In the genomic region with DNA sequence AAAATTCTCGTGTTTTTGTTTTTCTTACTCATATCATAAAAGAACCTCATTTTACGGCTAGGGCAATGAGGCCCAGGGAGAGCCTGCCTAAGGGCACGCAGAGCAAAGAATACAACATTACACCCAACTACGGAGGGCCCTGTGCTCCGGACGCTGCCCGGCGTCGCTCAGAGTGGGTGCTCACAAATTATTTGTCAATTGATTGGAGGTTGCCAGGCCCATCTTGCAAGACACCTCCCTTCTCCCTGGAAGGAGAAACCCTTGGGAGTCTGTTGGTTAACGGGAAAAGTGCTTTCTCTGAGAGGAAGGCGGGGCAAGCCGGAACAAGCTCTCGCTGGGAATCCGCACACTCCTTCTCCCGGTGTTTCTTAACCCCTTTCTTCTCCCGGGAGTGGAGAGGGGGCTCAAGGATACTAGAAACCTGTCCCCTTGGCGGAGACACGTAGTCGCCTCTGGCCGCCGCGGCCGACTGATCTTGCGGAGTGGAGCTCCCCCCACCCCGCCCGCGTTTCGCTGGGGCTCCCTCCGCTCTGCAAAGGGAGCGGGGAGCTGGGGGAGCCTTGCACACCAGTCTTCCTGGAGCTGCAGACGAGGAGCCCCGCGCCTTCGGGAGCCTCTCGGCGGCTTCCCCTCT, we compare ENCODE assay signal across 11 cellular contexts.
DNase-seq lines count a peak whose midpoint lies in the region; ATAC-seq and TF ChIP-seq lines count a peak whose summit lies in the region.
"Had no signal": no experiment of that assay in that cellular context is flagged by ENCODE, and none has a peak within 500 bp of the region (broad histone marks: within the 10 kb centered on the region; RNA-seq: fewer than 3 reads in every experiment).

No MANE protein-coding gene starts in this region.

- H2AFZ ChIP-seq in SK-N-SH (ENCODE audit: low read depth) = no peak overlapping the region

- H3K4me1 ChIP-seq in SK-N-SH (ENCODE audit: control insufficient read depth in 1 of 2, insufficient read depth in 2 of 2, low read depth in 1 of 2, low read length in 1 of 2) (peaks cover 0 to 12% of the 10 kb centered on the region in 2 experiments; a peak in 1 of 4 replicates), upper lobe of left lung (peaks cover 4 to 22% (median 8%) of the 10 kb centered on the region in 4 donors)

- H3K9me2 ChIP-seq in SK-N-SH = no peaks in the 10 kb centered on the region

- no peak overlapping the region for H3K27ac Mint-ChIP-seq in nephron progenitor cell
- H3K27ac Mint-ChIP-seq: activated T-helper 1 cell treated with anti-CD3 and anti-CD28 coated beads, Interleukin-12 subunit alpha, Interleukin-12 subunit beta, Interleukin-2, Interleukin-4 antibody, amounts not matched to agents 30 ng/mL and 10 ng/mL and 1 ng/mL, durations not matched to agents 14 hours and 24 hours and 36 hours had no signal

- WGBS in SK-N-SH (ENCODE audit: low lambda C conversion rate) = 4% methylated on average over 23 of the region's 36 CpGs
- 8% methylated on average over 15 to 30 of the region's 36 CpGs for WGBS in upper lobe of left lung, 2 donors

- H4K20me1 ChIP-seq in SK-N-SH (ENCODE audit: insufficient read depth) = no peaks in the 10 kb centered on the region

- H3K27ac ChIP-seq in SK-N-SH (ENCODE audit: low read depth in 2 of 2, low read length in 1 of 2) (no peak overlapping the region), upper lobe of left lung (no peak overlapping the region)
- H3K27ac ChIP-seq: HL-60 had no signal

- TF ChIP-seq RAD21 in SK-N-SH (IDR thresholded peaks at IDR 0.05; ENCODE audit: low read length) = no peak

- H3F3A ChIP-seq in SK-N-SH (replicated peaks; ENCODE audit: insufficient read depth) = no peaks in the 10 kb centered on the region

- H3K79me2 ChIP-seq in SK-N-SH (ENCODE audit: insufficient read depth) = no peaks in the 10 kb centered on the region

- POLR2A ChIA-PET in SK-N-SH (lab: Yijun Ruan, JAX) = interaction anchor here (0.8 kb wide), 1 partner anchor 159 kb away, joined by 3 read pairs; no protein-coding TSS in a partner anchor

- CTCF ChIA-PET in SK-N-SH (lab: Yijun Ruan, JAX) = no interaction called here

- H3K4me1 Mint-ChIP-seq in nephron progenitor cell = peaks cover 6% of the 10 kb centered on the region

- peaks cover 97% of the 10 kb centered on the region for H3K27me3 Mint-ChIP-seq in nephron progenitor cell (ENCODE audit: low read depth, poor library complexity)

- H3K4me3 ChIP-seq in SK-N-SH (ENCODE audit: low read depth in 2 of 2, low read length in 1 of 2) = peak overlapping the region; percentile 23 to 32; a peak in 3 of 4 replicates
- peak overlapping the region in 3 of 4 donors; percentile 28 to 41 (median 39) for H3K4me3 ChIP-seq in upper lobe of left lung

- H3K9me3 ChIP-seq in SK-N-SH (no peaks in the 10 kb centered on the region), upper lobe of left lung (no peaks in the 10 kb centered on the region)

- no peaks in the 10 kb centered on the region for H3K9me3 Mint-ChIP-seq in nephron progenitor cell

- no peak for DNase-seq in SK-N-SH
- peak; percentile 13 for DNase-seq in glomerular visceral epithelial cell (ENCODE audit: extremely low spot score)
- no peak for DNase-seq in nephron progenitor cell
- peak in 1 of 2 donors; percentile 21 for DNase-seq in upper lobe of left lung
- no peak for DNase-seq in germinal center (ENCODE audit: low spot score)
- DNase-seq in NCI-H1694 (lab: John Stamatoyannopoulos, UW) = no peak
- DNase-seq in DMS 273 (lab: John Stamatoyannopoulos, UW; ENCODE audit: unreplicated experiment) = no peak
- DNase-seq: NCI-H345 had no signal

- no peaks in the 10 kb centered on the region for H3K36me3 Mint-ChIP-seq in nephron progenitor cell (ENCODE audit: low read depth)

- no peaks in the 10 kb centered on the region for H3K36me3 ChIP-seq in SK-N-SH (replicated peaks in 1 of 2; ENCODE audit: control insufficient read depth in 1 of 2, insufficient read depth in 2 of 2, low read length in 1 of 2)
- H3K36me3 ChIP-seq in upper lobe of left lung = no peaks in the 10 kb centered on the region

- TF ChIP-seq POLR2A in upper lobe of left lung (IDR thresholded peaks at IDR 0.05) = no peak

- peak overlapping the region; percentile 69 for H3K4me3 Mint-ChIP-seq in nephron progenitor cell
- H3K4me3 Mint-ChIP-seq: activated T-helper 1 cell treated with anti-CD3 and anti-CD28 coated beads, Interleukin-12 subunit alpha, Interleukin-12 subunit beta, Interleukin-2, Interleukin-4 antibody, amounts not matched to agents 30 ng/mL and 10 ng/mL and 1 ng/mL, durations not matched to agents 14 hours and 24 hours and 36 hours had no signal

- ATAC-seq in SK-N-SH treated with all-trans-retinoic acid at 6 μM for 48 hours = no peak
- ATAC-seq in upper lobe of left lung (ENCODE audit: low FRiP score in 2 of 2) = no peak

- TF ChIP-seq CTCF in SK-N-SH (IDR thresholded peaks at IDR 0.05) (no peak), nephron progenitor cell (IDR thresholded peaks at IDR 0.05) (no peak), upper lobe of left lung (IDR thresholded peaks at IDR 0.05) (no peak)

- TF ChIP-seq EP300 in SK-N-SH (IDR thresholded peaks at IDR 0.05; ENCODE audit: borderline replicate concordance in 1 of 2, low read depth in 1 of 2, low read length in 1 of 2) (no peak), upper lobe of left lung (IDR thresholded peaks at IDR 0.05) (no peak)

- H3K27me3 ChIP-seq in SK-N-SH (ENCODE audit: insufficient read depth) (peaks cover 28% of the 10 kb centered on the region), upper lobe of left lung (peaks cover 0 to 21% (median 5%) of the 10 kb centered on the region in 4 donors)

- no peak overlapping the region for H3K9ac ChIP-seq in SK-N-SH

- peak overlapping the region; percentile 44; the same call in 1 of the 2 replicates for H3K4me2 ChIP-seq in SK-N-SH

TF ChIP-seq in SK-N-SH, 30 proteins besides CTCF, POLR2A, EP300 and RAD21:
- no peak for TF ChIP-seq FOXJ3 (CRISPR knock-in tag; IDR thresholded peaks at IDR 0.05)
- TF ChIP-seq TAF1 (IDR thresholded peaks at IDR 0.05; ENCODE audit: borderline replicate concordance, low read depth, low read length) = no peak
- TF ChIP-seq, protein P1, sequence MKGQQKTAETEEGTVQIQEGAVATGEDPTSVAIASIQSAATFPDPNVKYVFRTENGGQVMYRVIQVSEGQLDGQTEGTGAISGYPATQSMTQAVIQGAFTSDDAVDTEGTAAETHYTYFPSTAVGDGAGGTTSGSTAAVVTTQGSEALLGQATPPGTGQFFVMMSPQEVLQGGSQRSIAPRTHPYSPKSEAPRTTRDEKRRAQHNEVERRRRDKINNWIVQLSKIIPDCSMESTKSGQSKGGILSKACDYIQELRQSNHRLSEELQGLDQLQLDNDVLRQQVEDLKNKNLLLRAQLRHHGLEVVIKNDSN (IDR thresholded peaks at IDR 0.05; ENCODE audit: borderline replicate concordance, low read depth) = no peak
- TF ChIP-seq FOSL2 (IDR thresholded peaks at IDR 0.05; ENCODE audit: borderline replicate concordance, low read depth) = no peak
- no peak for TF ChIP-seq NRF1 (IDR thresholded peaks at IDR 0.05; ENCODE audit: low read depth, low read length)
- no peak for TF ChIP-seq GATA2 (CRISPR knock-in tag; IDR thresholded peaks at IDR 0.05)

TF ChIP-seq in SK-N-SH treated with all-trans-retinoic acid at 6 μM for 48 hours, 23 proteins besides CTCF, POLR2A, EP300 and RAD21:
- no peak for TF ChIP-seq ZNF565 (CRISPR knock-in tag; conservative IDR thresholded peaks at IDR 0.05; ENCODE audit: low read depth)
- TF ChIP-seq ESRRG (CRISPR knock-in tag; IDR thresholded peaks at IDR 0.05) = no peak
- TF ChIP-seq TOX (CRISPR knock-in tag; IDR thresholded peaks at IDR 0.05; ENCODE audit: borderline replicate concordance) = no peak
- no peak for TF ChIP-seq OSR1 (CRISPR knock-in tag; IDR thresholded peaks at IDR 0.05)
- TF ChIP-seq ZFP30 (CRISPR knock-in tag; IDR thresholded peaks at IDR 0.05) = no peak
- TF ChIP-seq CSRNP3 (CRISPR knock-in tag; IDR thresholded peaks at IDR 0.05) = no peak
- TF ChIP-seq TSHZ2 (CRISPR knock-in tag; IDR thresholded peaks at IDR 0.05) = no peak
